ENCODE assay signal across 8 cellular contexts in the genomic region with DNA sequence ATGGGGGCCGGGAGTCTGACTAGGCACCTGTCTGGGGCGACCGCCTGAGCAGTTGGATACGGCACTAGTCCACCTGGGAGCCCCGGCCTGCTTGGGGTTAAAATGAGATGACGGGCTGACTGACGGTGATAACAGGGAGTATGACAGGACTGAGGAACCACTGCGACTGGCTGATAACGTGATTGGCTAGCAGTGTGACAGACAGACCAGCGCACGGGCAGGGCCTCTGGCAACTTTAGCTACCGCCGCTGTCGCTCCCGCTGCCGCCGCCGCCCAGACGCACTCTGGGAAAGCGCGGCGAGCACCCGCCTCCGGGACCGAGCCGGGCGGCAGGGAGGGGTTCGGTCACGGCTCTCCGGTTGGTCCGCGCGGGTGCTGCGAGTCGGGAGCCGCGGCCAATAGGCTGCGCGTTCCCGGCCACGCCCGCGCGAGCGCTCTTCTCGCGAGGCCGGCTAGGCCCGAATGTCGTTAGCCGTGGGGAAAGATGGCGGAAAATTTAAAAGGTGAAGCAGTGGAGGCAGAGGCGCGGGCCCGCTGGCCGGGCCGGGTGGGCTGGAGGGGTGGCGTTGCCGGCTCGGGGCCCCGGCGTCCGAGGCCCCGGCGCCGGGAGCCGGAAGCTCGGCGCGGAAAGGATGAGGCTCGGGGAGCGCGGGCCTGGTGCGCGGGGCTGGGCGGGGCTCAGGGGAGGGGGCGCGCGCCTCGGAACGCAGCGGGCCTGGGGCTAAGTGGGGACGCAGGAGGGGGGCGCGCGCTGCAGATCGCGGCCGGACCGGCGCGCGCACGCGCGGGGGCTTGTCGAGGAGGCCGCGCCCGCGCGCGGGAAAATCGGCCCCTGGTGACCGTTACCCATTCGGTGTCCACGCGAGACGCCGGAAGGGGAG. TPM values are rescaled to one million over a fixed set of nuclear protein-coding genes. Genes with fewer than 3 reads are reported as not detected.
DNase-seq lines count a peak whose midpoint lies in the region; ATAC-seq, FAIRE-seq and TF ChIP-seq lines count a peak whose summit lies in the region.

Gene SUV39H1, plus strand, starts transcription at position 434 of the 881 bp plus-strand sequence. Its CDS starts 51 bp downstream, at position 485.

- POLR2A ChIA-PET in H1 (lab: Charles Lee; ENCODE audit: partially characterized antibody), result interaction anchor here (1.1 to 5.0 kb wide), 6 partner anchors 9 to 215 kb away, joined by 3 to 29 read pairs (median 4); partner anchors contain the start of gene SLC35A2

- peak within 1 kb of the TSS; percentile 73 for H3K4me3 ChIP-seq in HUES6 (ENCODE audit: low read depth, low read length)
- H3K4me3 ChIP-seq in NT2/D1 (ENCODE audit: insufficient read length, low read depth), result peak within 1 kb of the TSS; percentile 81
- H3K4me3 ChIP-seq in H1 (ENCODE audit: extremely low read depth in 1 of 4, insufficient read depth in 2 of 4, low read depth in 3 of 4, low read length in 4 of 4), result peak within 1 kb of the TSS; percentile 65 to 84 (median 68)

- H3K4me1 ChIP-seq in HUES6 (ENCODE audit: control insufficient read depth, insufficient read depth, low read length) (peaks cover 29% of the 10 kb centered on the region), NT2/D1 (ENCODE audit: insufficient read depth, insufficient read length) (peaks cover 19% of the 10 kb centered on the region), H1 (replicated peaks in 1 of 4; ENCODE audit: control insufficient read depth in 3 of 4, insufficient read depth in 4 of 4, low read length in 3 of 4) (peaks cover 0 to 19% (median 7%) of the 10 kb centered on the region in 4 experiments; a peak in 6 of 7 replicates)

- CTCF ChIA-PET in H1 (lab: Charles Lee; ENCODE audit: partially characterized antibody), result interaction anchor here (1.5 kb wide), 1 partner anchor 48 kb away, joined by 8 read pairs; no protein-coding TSS in a partner anchor

- H2AFZ ChIP-seq in H1 (ENCODE audit: low read length), result no peak within 1 kb of the TSS

- H2AK5ac ChIP-seq in H1 (ENCODE audit: low read depth, low read length), result no peak within 1 kb of the TSS

- peak within 1 kb of the TSS; percentile 82 to 90 for H3K4me2 ChIP-seq in H1 (ENCODE audit: insufficient read depth in 1 of 2, low read depth in 2 of 2, low read length in 2 of 2)

- no peak within 1 kb of the TSS for H4K5ac ChIP-seq in H1 (ENCODE audit: insufficient read length, low read depth, low read length)

- H3K79me1 ChIP-seq in H1 (ENCODE audit: low read depth, low read length), result no peaks in the 10 kb centered on the region

- peaks cover 22% of the 10 kb centered on the region for H3K36me3 ChIP-seq in HUES6 (ENCODE audit: control insufficient read depth, insufficient read depth, low read length)
- peaks cover 31% of the 10 kb centered on the region for H3K36me3 ChIP-seq in NT2/D1 (ENCODE audit: insufficient read depth, insufficient read length, low read length)
- H3K36me3 ChIP-seq in H1 (ENCODE audit: control insufficient read depth in 2 of 4, insufficient read depth in 4 of 4, low read length in 3 of 4), result peaks cover 2 to 25% (median 17%) of the 10 kb centered on the region in 4 experiments; a peak in 6 of 8 replicates

- peak; percentile 51 to 66 for TF ChIP-seq POLR2A in H1 (IDR thresholded peaks at IDR 0.05; ENCODE audit: control extremely low read depth in 1 of 2, low read depth in 2 of 2, low read length in 2 of 2)

- H3K27ac ChIP-seq in HUES6 (ENCODE audit: low read depth, low read length) (peak within 1 kb of the TSS; percentile 59; the same call in 1 of the 2 replicates), H1 (ENCODE audit: low read depth, low read length) (peak within 1 kb of the TSS; percentile 73; the same call in 1 of the 2 replicates)

- H2BK20ac ChIP-seq in H1 (ENCODE audit: low read length), result no peak within 1 kb of the TSS

- peaks cover 0 to 2% of the 10 kb centered on the region in 2 experiments; a peak in 1 of 4 replicates for H3K79me2 ChIP-seq in H1 (ENCODE audit: control insufficient read depth in 1 of 2, insufficient read depth in 2 of 2, low read length in 2 of 2)

- H3K9ac ChIP-seq in HUES6 (ENCODE audit: low read length), result peak within 1 kb of the TSS; percentile 71
- H3K9ac ChIP-seq in NT2/D1 (ENCODE audit: insufficient read length, low read depth), result peak within 1 kb of the TSS; percentile 88
- peak within 1 kb of the TSS; percentile 56 to 72 (median 64); a peak in 6 of 7 replicates for H3K9ac ChIP-seq in H1 (replicated peaks in 1 of 4; ENCODE audit: extremely low read depth in 1 of 4, low read depth in 3 of 4, low read length in 3 of 4)

- peak; percentile 94 for DNase-seq in D341Med (ENCODE audit: low spot score)
- DNase-seq in NT2/D1 (ENCODE audit: low read depth, low spot score), result peak; percentile 79
- peak; percentile 39 to 74 (median 42) for DNase-seq in activated CD8-positive, alpha-beta memory T cell treated with anti-CD3 and anti-CD28 coated beads for 48 hours (ENCODE audit: low read depth in 2 of 3, low spot score in 2 of 3)
- peak in 1 of 2 experiments; percentile 67 for DNase-seq in H1 (ENCODE audit: low read depth in 1 of 2, low spot score in 2 of 2)
- DNase-seq in mesenteric fat pad (ENCODE audit: low spot score), result peak; percentile 95
- peak; percentile 42 for DNase-seq in stimulated activated CD8-positive, alpha-beta memory T cell treated with anti-CD3 and anti-CD28 coated beads, Interleukin-15, amount 100 ng/mL, for 1 hour (ENCODE audit: low read depth)

- H2BK120ac ChIP-seq in H1 (replicated peaks; ENCODE audit: low read depth, low read length), result no peak within 1 kb of the TSS

- no peak within 1 kb of the TSS for H2BK5ac ChIP-seq in H1 (ENCODE audit: low read depth, low read length)

- no peak within 1 kb of the TSS for H4K91ac ChIP-seq in H1 (replicated peaks; ENCODE audit: insufficient read length, low read length)

- peaks cover 3% of the 10 kb centered on the region; the same call in 1 of the 2 replicates for H3K23me2 ChIP-seq in H1 (ENCODE audit: low read depth, low read length)

- no peak within 1 kb of the TSS for H3K14ac ChIP-seq in H1 (ENCODE audit: insufficient read length)

- peak within 1 kb of the TSS; percentile 5 for H3K56ac ChIP-seq in H1 (replicated peaks; ENCODE audit: insufficient read length, low read depth, low read length)

- H3K9me3 ChIP-seq in HUES6 (ENCODE audit: control insufficient read depth, insufficient read depth, low read depth, low read length) (peaks cover 22% of the 10 kb centered on the region; the same call in 1 of the 2 replicates), NT2/D1 (ENCODE audit: insufficient read depth, low read length) (no peaks in the 10 kb centered on the region), H1 (ENCODE audit: insufficient read depth in 2 of 2, low read depth in 1 of 2, low read length in 1 of 2) (no peaks in the 10 kb centered on the region)

- no peaks in the 10 kb centered on the region for H4K20me1 ChIP-seq in H1 (replicated peaks in 1 of 2; ENCODE audit: control insufficient read depth in 1 of 2, insufficient read depth in 2 of 2, low read length in 2 of 2)

- no peak for TF ChIP-seq CTCF in H1 (IDR thresholded peaks at IDR 0.05; ENCODE audit: control extremely low read depth in 1 of 3, insufficient read depth in 1 of 3, low read depth in 1 of 3, low read length in 3 of 3)

- no peak within 1 kb of the TSS for H3K23ac ChIP-seq in H1 (ENCODE audit: insufficient read length)

- WGBS in H1 (ENCODE audit: extremely low coverage in 1 of 2, insufficient coverage in 1 of 2, insufficient read length in 1 of 2, insufficient replicate concordance in 2 of 2, low coverage in 1 of 2, low lambda C conversion rate in 2 of 2, missing lambda C conversion rate in 1 of 2), 2 experiments, result 3% methylated on average over 21 of the region's 110 CpGs; no CpG with 5 or more reads in 1 of the 2 experiments

- H3K4ac ChIP-seq in H1 (replicated peaks; ENCODE audit: insufficient read length, low read depth, low read length), result no peak within 1 kb of the TSS

- ATAC-seq in GM21447 (IDR thresholded peaks at IDR 0.05; ENCODE audit: unreplicated experiment), result peak; percentile 85

- H2BK12ac ChIP-seq in H1 (ENCODE audit: low read depth, low read length), result no peak within 1 kb of the TSS

- H3K18ac ChIP-seq in H1 (ENCODE audit: extremely low read depth, low read length), result no peak within 1 kb of the TSS; the same call in 1 of the 2 replicates

- H3K27me3 ChIP-seq in HUES6 (ENCODE audit: control insufficient read depth, insufficient read depth, low read length) (peaks cover 8% of the 10 kb centered on the region; the same call in 1 of the 2 replicates), NT2/D1 (ENCODE audit: insufficient read depth, insufficient read length) (peaks cover 28% of the 10 kb centered on the region), H1 (replicated peaks in 1 of 4; ENCODE audit: control insufficient read depth in 3 of 4, extremely low read depth in 1 of 4, insufficient read depth in 3 of 4, low read length in 3 of 4) (no peaks in the 10 kb centered on the region; a peak in 1 of 7 replicates)

- H4K8ac ChIP-seq in H1 (ENCODE audit: extremely low read depth, insufficient read depth, low read length), result peak within 1 kb of the TSS; percentile 79

- no peak within 1 kb of the TSS for H2BK15ac ChIP-seq in H1 (ENCODE audit: low read length)

- FAIRE-seq in H1 (lab: Jason Lieb, UNC), result no peak

- no peak for TF ChIP-seq RAD21 in H1 (IDR thresholded peaks at IDR 0.05 in 1 of 2, conservative IDR thresholded peaks at IDR 0.05 in 1 of 2; ENCODE audit: low read depth in 2 of 2, low read length in 2 of 2)

- no peak for TF ChIP-seq EP300 in H1 (IDR thresholded peaks at IDR 0.05; ENCODE audit: borderline replicate concordance in 1 of 2, low read depth in 2 of 2, low read length in 2 of 2)

TF ChIP-seq in H1, 55 proteins besides CTCF, POLR2A, EP300 and RAD21 (continues in another document):
- TF ChIP-seq CTBP2 (IDR thresholded peaks at IDR 0.05; ENCODE audit: borderline replicate concordance, insufficient read depth, insufficient read length, low read length), result no peak
- no peak for TF ChIP-seq MAX (IDR thresholded peaks at IDR 0.05)
- no peak for TF ChIP-seq TCF12 (IDR thresholded peaks at IDR 0.05; ENCODE audit: low read depth, low read length)
- TF ChIP-seq CBX5 (IDR thresholded peaks at IDR 0.05; ENCODE audit: low read depth, low read length), result no peak
- TF ChIP-seq SRF (IDR thresholded peaks at IDR 0.05; ENCODE audit: low read depth, low read length), result no peak
- TF ChIP-seq BACH1 (IDR thresholded peaks at IDR 0.05; ENCODE audit: low read length), result peak; percentile 71; the same call in 1 of the 2 replicates

RNA-seq across cellular contexts. Expression of gene SUV39H1, which starts in this region (rescaled TPM):
- 14.1 and 14.8 TPM in 2 replicates for total RNA-seq in H1 (2021; fragmentation: NEBNext Ultra II Directional; extraction: Animal tissue kit (Norgen Biotek cat#: 25700))
- polyA plus RNA-seq in H1 (2011; rRNA removed), result 27.8 and 38.4 TPM in 2 replicates
- 20.6 TPM for polyA plus RNA-seq in H1 (2011; cell fraction: cytosol; rRNA removed)
- 44.4 TPM for polyA plus RNA-seq in H1 (2011; cell fraction: nucleus; rRNA removed)
- polyA plus RNA-seq in H1 (2012, experiment 1 of 2), result 15.0 to 20.8 TPM (median 18.3 TPM) in 4 replicates
- 19.8 TPM for polyA plus RNA-seq in H1 (2012, experiment 2 of 2)
- 8.8 TPM for polyA plus RNA-seq in H1 (2013, experiment 1 of 2)
- 8.5 TPM for polyA plus RNA-seq in H1 (2013, experiment 2 of 2)
- polyA minus RNA-seq in H1 (2011; rRNA and poly(A)+ RNA removed), result 17.9 and 25.0 TPM in 2 replicates
- 17.6 TPM for polyA minus RNA-seq in H1 (2011; cell fraction: cytosol; rRNA and poly(A)+ RNA removed)
- 14.1 TPM for polyA minus RNA-seq in H1 (2011; cell fraction: nucleus; rRNA and poly(A)+ RNA removed)
- total RNA-seq in mesenteric fat pad, result 5.1 TPM
